Comparison of ENCODE assay signal across 8 cellular contexts in genomic region chr6:20212392-20213111, GRCh38. TPM values are rescaled to one million over a fixed set of nuclear protein-coding genes. Genes with fewer than 3 reads are reported as not detected.
DNase-seq lines count a peak whose midpoint lies in the region; ATAC-seq and TF ChIP-seq lines count a peak whose summit lies in the region.

Gene MBOAT1 (minus strand): TSS chr6:20212469. CDS start chr6:20212234, 235 bp downstream.

- ATAC-seq in HG02623 (IDR thresholded peaks at IDR 0.05; ENCODE audit: unreplicated experiment), result peak; percentile 81
- peak; percentile 99 for ATAC-seq in right cardiac atrium

- WGBS in right cardiac atrium, result under 1% methylated on average over 60 of the region's 60 CpGs

- H3K27me3 ChIP-seq in right cardiac atrium (ENCODE audit: control insufficient read depth, insufficient read depth), result no peaks in the 10 kb centered on the region

- intact Hi-C loops in right cardiac atrium (cut with DNase I), result loop anchor here in 2 of 4 donors (10.0 kb wide), 1 partner anchor 88 kb away; no protein-coding TSS in a partner anchor

- no peaks in the 10 kb centered on the region for H3K9me3 ChIP-seq in right cardiac atrium (ENCODE audit: control insufficient read depth, low read length)

- peak within 1 kb of the TSS; percentile 80 for H3K4me3 ChIP-seq in right cardiac atrium (ENCODE audit: low read length)

- H3K27ac ChIP-seq in right cardiac atrium (ENCODE audit: low read length), result peak within 1 kb of the TSS; percentile 97

- H3K4me1 ChIP-seq in right cardiac atrium (ENCODE audit: control insufficient read depth, insufficient read depth, low read length), result peaks cover 8% of the 10 kb centered on the region

- TF ChIP-seq CTCF in GM12873 (IDR thresholded peaks at IDR 0.05; ENCODE audit: insufficient read depth, low read depth, low read length, missing control alignments), result peak; percentile 9

- DNase-seq in NCI-H1105 (lab: John Stamatoyannopoulos, UW) (peak; percentile 93), SW480 (ENCODE audit: low spot score) (peak; percentile 88), amygdala (lab: John Stamatoyannopoulos, UW) (peak in 55 of 56 donors; percentile 7 to 80 (median 53)), right cardiac atrium (peak; percentile 95 to 98 (median 98)), putamen (ENCODE audit: low spot score) (peak; percentile 73), NK-92 (lab: John Stamatoyannopoulos, UW; ENCODE audit: unreplicated experiment) (no peak)

RNA-seq across cellular contexts. Expression of gene MBOAT1, which starts in this region (rescaled TPM):
- total RNA-seq in right cardiac atrium, result 1 to 10 TPM; 6.1 to 9.2 (median 7.0) TPM
- polyA plus RNA-seq in right cardiac atrium, result 3.0 TPM
